ENCODE assay signal across 8 cellular contexts in genomic region chr5:140563554-140563953, GRCh38. TPM values are rescaled to one million over a fixed set of nuclear protein-coding genes. Genes with fewer than 3 reads are reported as not detected.
DNase-seq lines count a peak whose midpoint lies in the region; ATAC-seq and TF ChIP-seq lines count a peak whose summit lies in the region.

No MANE protein-coding gene starts in this region.

- no peak for ATAC-seq in Right ventricle myocardium inferior
- ATAC-seq in memory B cell (ENCODE audit: low read depth) = no peak
- no peak for ATAC-seq in upper lobe of right lung
- no peak for ATAC-seq in GM18519 (IDR thresholded peaks at IDR 0.05; ENCODE audit: low FRiP score, unreplicated experiment)
- no peak for ATAC-seq in HG03045 (IDR thresholded peaks at IDR 0.05; ENCODE audit: unreplicated experiment)

- H3K4me1 Mint-ChIP-seq in memory B cell = peaks cover 28% of the 10 kb centered on the region

- H3K36me3 ChIP-seq in cardiac muscle cell (peaks cover 4% of the 10 kb centered on the region), upper lobe of right lung (peaks cover 25% of the 10 kb centered on the region), HAP-1 (replicated peaks) (no peaks in the 10 kb centered on the region)

- no peaks in the 10 kb centered on the region for H3K27me3 Mint-ChIP-seq in memory B cell

- H3K36me3 Mint-ChIP-seq in memory B cell = peaks cover 18% of the 10 kb centered on the region

- H3K27me3 ChIP-seq in cardiac muscle cell (no peaks in the 10 kb centered on the region), upper lobe of right lung (no peaks in the 10 kb centered on the region), HAP-1 (ENCODE audit: low read depth) (no peaks in the 10 kb centered on the region)

- DNase-seq in cardiac muscle cell (ENCODE audit: low read depth in 1 of 2, low spot score in 1 of 2) (no peak), Right ventricle myocardium inferior (ENCODE audit: missing footprints) (no peak), astrocyte of the spinal cord (ENCODE audit: low read depth, low spot score) (no peak), memory B cell (ENCODE audit: low spot score in 2 of 2) (no peak), upper lobe of right lung (no peak), HAP-1 (ENCODE audit: low spot score in 2 of 2) (no peak)

- H3K4me3 ChIP-seq in cardiac muscle cell (peak overlapping the region; percentile 50), astrocyte of the spinal cord (ENCODE audit: low read depth, low read length) (peak overlapping the region; percentile 94), upper lobe of right lung (peak overlapping the region; percentile 72), HAP-1 (no peak overlapping the region)

- peak overlapping the region; percentile 97 for H3K27ac Mint-ChIP-seq in memory B cell

- in situ Hi-C loops in astrocyte of the spinal cord (cut with HindIII; ENCODE audit: low sequenced_read_pairs) = no loop called here
- in situ Hi-C loops in HAP-1 (cut with MboI; ENCODE audit: low sequenced_read_pairs) = loop anchor here (5.0 kb wide), 1 partner anchor 69 kb away; the partner anchor contains the start of gene CD14

- TF ChIP-seq CTCF in cardiac muscle cell (IDR thresholded peaks at IDR 0.05; ENCODE audit: low read depth, low read length) (no peak), astrocyte of the spinal cord (IDR thresholded peaks at IDR 0.05; ENCODE audit: low read depth, low read length) (no peak), upper lobe of right lung (IDR thresholded peaks at IDR 0.05) (no peak)

- H3K9me3 Mint-ChIP-seq in memory B cell = no peaks in the 10 kb centered on the region

- intact Hi-C loops in Right ventricle myocardium inferior (cut with DNase I) = no loop called here
- intact Hi-C loops in upper lobe of right lung (cut with DNase I) = loop anchor here (10.0 kb wide), 1 partner anchor 71 kb away; the partner anchor contains the start of genes CD14 and TMCO6

- peak overlapping the region; percentile 91 for H3K4me3 Mint-ChIP-seq in memory B cell

- H3K4me1 ChIP-seq in cardiac muscle cell (ENCODE audit: low read depth) (peaks cover 14% of the 10 kb centered on the region), upper lobe of right lung (peaks cover 23% of the 10 kb centered on the region), HAP-1 (no peaks in the 10 kb centered on the region)

- H3K9me3 ChIP-seq in cardiac muscle cell (ENCODE audit: low read depth) (no peaks in the 10 kb centered on the region), upper lobe of right lung (no peaks in the 10 kb centered on the region), HAP-1 (no peaks in the 10 kb centered on the region)

- H3K27ac ChIP-seq in cardiac muscle cell = no peak overlapping the region
- H3K27ac ChIP-seq in upper lobe of right lung = peak overlapping the region; percentile 96

RNA-seq across cellular contexts. Expression of gene APBB3, which starts 0.8 kb away (rescaled TPM):
- total RNA-seq in cardiac muscle cell = 34.2 and 45.4 TPM in 2 replicates
- 61.8 and 66.2 TPM in 2 replicates for polyA plus RNA-seq in cardiac muscle cell
- 10.6 TPM for total RNA-seq in Right ventricle myocardium inferior
- total RNA-seq in upper lobe of right lung = 25.8 TPM

RNA-seq across cellular contexts. Expression of gene SLC35A4, which starts 1.1 kb away (rescaled TPM):
- total RNA-seq in cardiac muscle cell (29.5 and 32.3 TPM in 2 replicates), Right ventricle myocardium inferior (76.4 TPM), upper lobe of right lung (89.4 TPM)
- polyA plus RNA-seq in cardiac muscle cell = 67.9 and 80.7 TPM in 2 replicates

RNA-seq across cellular contexts. Expression of gene SRA1, which starts 6.3 kb away (rescaled TPM):
- total RNA-seq in cardiac muscle cell = 22.8 and 43.9 TPM in 2 replicates
- polyA plus RNA-seq in cardiac muscle cell = 51.5 and 80.6 TPM in 2 replicates
- total RNA-seq in Right ventricle myocardium inferior = 29.4 TPM
- total RNA-seq in upper lobe of right lung = 19.4 TPM

RNA-seq across cellular contexts. Expression of gene EIF4EBP3, which starts 16.1 kb away (rescaled TPM):
- total RNA-seq in cardiac muscle cell = 3.1 and 5.3 TPM in 2 replicates
- 6.6 and 24.8 TPM in 2 replicates for polyA plus RNA-seq in cardiac muscle cell
- total RNA-seq in Right ventricle myocardium inferior = 11.7 TPM
- 21.4 TPM for total RNA-seq in upper lobe of right lung
